In the genomic region with DNA sequence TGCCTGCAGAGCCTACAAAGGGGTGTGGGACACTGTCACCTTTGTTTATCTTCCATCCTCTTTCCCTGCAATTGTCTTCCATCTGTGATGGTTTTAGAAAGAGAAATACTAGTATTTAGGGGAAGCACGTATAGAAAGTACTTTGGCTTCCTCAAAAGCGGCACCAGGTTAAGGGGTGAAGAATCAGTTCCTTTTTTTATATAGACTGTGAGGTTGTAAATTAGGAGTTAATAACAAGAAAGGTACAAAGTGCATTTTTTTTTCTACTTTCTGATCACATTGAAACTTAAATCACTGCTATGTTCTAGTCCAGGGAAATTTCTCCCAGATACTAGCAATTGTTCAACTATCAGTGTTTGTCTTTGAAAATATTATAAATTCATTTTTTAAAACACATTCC, we compare ENCODE assay signal across 12 cellular contexts.
DNase-seq lines count a peak whose midpoint lies in the region; ATAC-seq and TF ChIP-seq lines count a peak whose summit lies in the region.
"Had no signal": no experiment of that assay in that cellular context is flagged by ENCODE, and none has a peak within 500 bp of the region (broad histone marks: within the 10 kb centered on the region; RNA-seq: fewer than 3 reads in every experiment).

No MANE protein-coding gene starts in this region.

- TF ChIP-seq POLR2A in GM18505 (IDR thresholded peaks at IDR 0.05; ENCODE audit: borderline replicate concordance, extremely low read depth, insufficient read depth, insufficient read length), result no peak

- no peaks in the 10 kb centered on the region for H3K4me1 Mint-ChIP-seq in HFFc6 (ENCODE audit: low read depth)

- H3K9me3 Mint-ChIP-seq in HFFc6, result no peaks in the 10 kb centered on the region

- peaks cover 3% of the 10 kb centered on the region; the same call in 1 of the 2 replicates for H3K27me3 Mint-ChIP-seq in HFFc6 (ENCODE audit: insufficient read depth)

- no peaks in the 10 kb centered on the region for H3K79me2 ChIP-seq in osteoblast (ENCODE audit: insufficient read depth, low read length)

- no peak overlapping the region for H3K27ac ChIP-seq in osteoblast (ENCODE audit: low read depth, low read length)
- H3K27ac ChIP-seq in effector memory CD4-positive, alpha-beta T cell (ENCODE audit: insufficient read depth, low read length, poor library complexity, severe bottlenecking), result no peak overlapping the region
- H3K27ac ChIP-seq: BLaER1 had no signal

- H3K9me3 ChIP-seq in osteoblast (ENCODE audit: low read depth, low read length), result no peaks in the 10 kb centered on the region
- no peaks in the 10 kb centered on the region for H3K9me3 ChIP-seq in effector memory CD4-positive, alpha-beta T cell (ENCODE audit: control insufficient read depth, low read length)
- H3K9me3 ChIP-seq: BLaER1 had no signal

- no peak overlapping the region for H3K4me2 ChIP-seq in osteoblast (ENCODE audit: insufficient read depth, low read length)
- H3K4me2 ChIP-seq: BLaER1 had no signal

- H3K4me1 ChIP-seq in osteoblast (ENCODE audit: insufficient read depth, low read length), result no peaks in the 10 kb centered on the region
- no peaks in the 10 kb centered on the region for H3K4me1 ChIP-seq in effector memory CD4-positive, alpha-beta T cell (ENCODE audit: control insufficient read depth, insufficient read depth, low read length, poor library complexity, severe bottlenecking)
- H3K4me1 ChIP-seq: BLaER1 had no signal

- no peak overlapping the region for H2AFZ ChIP-seq in osteoblast (ENCODE audit: low read length)

- no peak overlapping the region for H3K27ac Mint-ChIP-seq in HFFc6

- H3K4me3 ChIP-seq in osteoblast (ENCODE audit: insufficient read depth, low read length), result no peak overlapping the region
- no peak overlapping the region for H3K4me3 ChIP-seq in effector memory CD4-positive, alpha-beta T cell (ENCODE audit: insufficient read depth, low read depth, low read length, poor library complexity, severe bottlenecking)
- H3K4me3 ChIP-seq: BLaER1 had no signal

- peak; percentile 91 for ATAC-seq in GM18505 (IDR thresholded peaks at IDR 0.05; ENCODE audit: unreplicated experiment)
- ATAC-seq in HG02981 (IDR thresholded peaks at IDR 0.05; ENCODE audit: unreplicated experiment), result peak; percentile 92

- H3K27me3 ChIP-seq in osteoblast (ENCODE audit: insufficient read depth, low read length), result no peaks in the 10 kb centered on the region
- H3K27me3 ChIP-seq in effector memory CD4-positive, alpha-beta T cell (replicated peaks; ENCODE audit: control insufficient read depth, insufficient read depth, low read length, poor library complexity, severe bottlenecking), result no peaks in the 10 kb centered on the region
- H3K27me3 ChIP-seq: BLaER1 had no signal

- no peaks in the 10 kb centered on the region for H3K36me3 ChIP-seq in osteoblast (ENCODE audit: insufficient read depth, low read length)
- no peaks in the 10 kb centered on the region for H3K36me3 ChIP-seq in effector memory CD4-positive, alpha-beta T cell (ENCODE audit: control insufficient read depth, insufficient read depth, low read length)
- H3K36me3 ChIP-seq: BLaER1 had no signal

- H4K20me1 ChIP-seq in osteoblast (ENCODE audit: insufficient read depth, low read length), result no peaks in the 10 kb centered on the region
- H4K20me1 ChIP-seq: BLaER1 had no signal

- no peak for TF ChIP-seq CTCF in GM20000 (IDR thresholded peaks at IDR 0.05; ENCODE audit: extremely low read depth, missing control alignments)
- TF ChIP-seq CTCF in osteoblast (IDR thresholded peaks at IDR 0.05; ENCODE audit: extremely low read depth, low read depth, low read length), result no peak
- TF ChIP-seq CTCF in HFFc6 (IDR thresholded peaks at IDR 0.05), result no peak

- DNase-seq in GM20000 (ENCODE audit: low spot score), result peak; percentile 13
- peak; percentile 6 to 48 for DNase-seq in NOMO-1 (lab: John Stamatoyannopoulos, UW; ENCODE audit: unreplicated experiment in 2 of 2)
- DNase-seq in LoVo (ENCODE audit: low spot score), result no peak
- DNase-seq in osteoblast (ENCODE audit: insufficient read length, low spot score, missing footprints), result no peak
- no peak for DNase-seq in HFFc6
- no peak for DNase-seq in effector memory CD4-positive, alpha-beta T cell
- DNase-seq: IMR-90; NCI-H345; stimulated activated CD4-positive, alpha-beta T cell treated with anti-CD3 and anti-CD28 coated beads, Interleukin-1b, Interleukin-23, amount 100 ng/mL, for 48 hours had no signal

- H3K36me3 Mint-ChIP-seq in HFFc6 (ENCODE audit: low read depth), result no peaks in the 10 kb centered on the region

- no peak overlapping the region for H3K4me3 Mint-ChIP-seq in HFFc6

Comparison
In these comparisons a context has a peak if more than half of its experiments do, and no peak if none do; other contexts are left out.
1. DNase-seq: peak in GM20000 (single experiment) and NOMO-1 (2 of 2); none in LoVo (single experiment), osteoblast (single experiment), HFFc6 (single experiment) and effector memory CD4-positive, alpha-beta T cell (0 of 3).